In genomic region chr12:53006810-53007742, GRCh38 we compare ENCODE assay signal across 8 cellular contexts. TPM values are rescaled to one million over a fixed set of nuclear protein-coding genes. Genes with fewer than 3 reads are reported as not detected.
DNase-seq lines count a peak whose midpoint lies in the region; TF ChIP-seq lines count a peak whose summit lies in the region.

No MANE protein-coding gene starts in this region.

- H3K4me2 ChIP-seq in neuronal stem cell (ENCODE audit: insufficient read depth, low read length, poor library complexity, severe bottlenecking): peak overlapping the region; percentile 93

- peak overlapping the region; percentile 98 for H3K9ac ChIP-seq in neuronal stem cell (ENCODE audit: low read depth, low read length, poor library complexity)

- H3K27me3 ChIP-seq in neuronal stem cell (ENCODE audit: control insufficient read depth in 3 of 3, insufficient read depth in 3 of 3, low read depth in 1 of 3, low read length in 3 of 3): no peaks in the 10 kb centered on the region

- peak overlapping the region; percentile 81 for H2AFZ ChIP-seq in neuronal stem cell (ENCODE audit: low read length)

- peaks cover 6 to 12% of the 10 kb centered on the region in 2 donors for H3K4me1 ChIP-seq in neuronal stem cell (ENCODE audit: control insufficient read depth in 2 of 2, insufficient read depth in 1 of 2, low read depth in 1 of 2, low read length in 2 of 2)

- H3K14ac ChIP-seq in neuronal stem cell (ENCODE audit: low read length): peak overlapping the region; percentile 73

- H2BK12ac ChIP-seq in neuronal stem cell (ENCODE audit: low read length): no peak overlapping the region

- peak overlapping the region; percentile 91 for H3K23ac ChIP-seq in neuronal stem cell (ENCODE audit: low read depth, low read length, poor library complexity)

- peak overlapping the region; percentile 98 for H3K18ac ChIP-seq in neuronal stem cell (ENCODE audit: low read length)

- peak overlapping the region; percentile 77 for H2AK5ac ChIP-seq in neuronal stem cell (ENCODE audit: low read depth, low read length)

- H3K79me1 ChIP-seq in neuronal stem cell (ENCODE audit: low read depth, low read length): peaks cover 6% of the 10 kb centered on the region

- peak overlapping the region; percentile 17 for H2BK15ac ChIP-seq in neuronal stem cell (ENCODE audit: low read length)

- H3K9me3 ChIP-seq in neuronal stem cell (replicated peaks in 1 of 2; ENCODE audit: control insufficient read depth in 2 of 2, insufficient read depth in 1 of 2, low read depth in 1 of 2, low read length in 2 of 2): peaks cover 0 to 11% of the 10 kb centered on the region in 2 donors

- peak overlapping the region; percentile 22 for H2BK120ac ChIP-seq in neuronal stem cell (ENCODE audit: low read depth, low read length)

- peaks cover 3 to 48% of the 10 kb centered on the region in 2 donors for H3K36me3 ChIP-seq in neuronal stem cell (replicated peaks in 1 of 2; ENCODE audit: control insufficient read depth in 2 of 2, insufficient read depth in 2 of 2, low read length in 2 of 2)

- in situ Hi-C loops in GM13976 (cut with MboI; ENCODE audit: low sequenced_read_pairs, unreplicated experiment): no loop called here

- DNase-seq in GM13976 (ENCODE audit: low spot score) (peak; percentile 81), Kasumi-1 (lab: John Stamatoyannopoulos, UW) (peak; percentile 79 to 84), SHP77 treated with DMSO at 0.1 percent for 48 hours (lab: John Stamatoyannopoulos, UW) (peak; percentile 36), foreskin melanocyte (peak; percentile 43), neuronal stem cell (ENCODE audit: low spot score) (peak; percentile 66), substantia nigra (lab: John Stamatoyannopoulos, UW) (peak in 48 of 49 donors; percentile 7 to 75 (median 56)), KG1 (lab: John Stamatoyannopoulos, UW) (no peak)
- DNase-seq in activated gamma-delta T cell treated with anti-CD3 and anti-CD28 coated beads, Interleukin-2, amount 50 U/mL, for 16 hours (ENCODE audit: low read depth): peak; percentile 68

- H4K91ac ChIP-seq in neuronal stem cell (ENCODE audit: low read depth, low read length, poor library complexity): peak overlapping the region; percentile 92

- peak overlapping the region; percentile 83 for H2BK5ac ChIP-seq in neuronal stem cell (ENCODE audit: low read length)

- H3K27ac ChIP-seq in neuronal stem cell (replicated peaks; ENCODE audit: low read length) (peak overlapping the region; percentile 95), substantia nigra (ENCODE audit: low read depth, low read length, poor library complexity, severe bottlenecking) (peak overlapping the region; percentile 84)

- peak overlapping the region; percentile 23 for H3K4ac ChIP-seq in neuronal stem cell (ENCODE audit: low read length)

- no peak for TF ChIP-seq CTCF in GM13976 (IDR thresholded peaks at IDR 0.05; ENCODE audit: borderline replicate concordance, control extremely low read depth, extremely low read depth, insufficient read depth, missing control alignments)

- H4K8ac ChIP-seq in neuronal stem cell (ENCODE audit: low read depth, low read length): peak overlapping the region; percentile 68

- no CpG with 5 or more reads among the region's 43 CpGs for WGBS in neuronal stem cell (ENCODE audit: extremely low coverage in 2 of 2, insufficient read length in 2 of 2, insufficient replicate concordance in 1 of 2), 2 donors

- H3K4me3 ChIP-seq in neuronal stem cell (ENCODE audit: low read length in 2 of 2): peak overlapping the region; percentile 88 to 96

RNA-seq across cellular contexts. Expression of gene EIF4B, which starts 0.8 kb away (rescaled TPM):
- 468 TPM for polyA plus RNA-seq in neuronal stem cell (2013, experiment 1 of 2)
- polyA plus RNA-seq in neuronal stem cell (2013, experiment 2 of 2): 496 TPM

RNA-seq across cellular contexts. Expression of gene TNS2, which starts 42.8 kb away (rescaled TPM):
- 1.6 TPM for polyA plus RNA-seq in neuronal stem cell (2013, experiment 1 of 2)
- polyA plus RNA-seq in neuronal stem cell (2013, experiment 2 of 2): 0.83 TPM

RNA-seq across cellular contexts. Expression of gene KRT18, which starts 58.2 kb away (rescaled TPM):
- polyA plus RNA-seq in neuronal stem cell (2013, experiment 1 of 2): 80.9 TPM
- 82.5 TPM for polyA plus RNA-seq in neuronal stem cell (2013, experiment 2 of 2)
